ENCODE assay signal across 1 cellular context in the genomic region with DNA sequence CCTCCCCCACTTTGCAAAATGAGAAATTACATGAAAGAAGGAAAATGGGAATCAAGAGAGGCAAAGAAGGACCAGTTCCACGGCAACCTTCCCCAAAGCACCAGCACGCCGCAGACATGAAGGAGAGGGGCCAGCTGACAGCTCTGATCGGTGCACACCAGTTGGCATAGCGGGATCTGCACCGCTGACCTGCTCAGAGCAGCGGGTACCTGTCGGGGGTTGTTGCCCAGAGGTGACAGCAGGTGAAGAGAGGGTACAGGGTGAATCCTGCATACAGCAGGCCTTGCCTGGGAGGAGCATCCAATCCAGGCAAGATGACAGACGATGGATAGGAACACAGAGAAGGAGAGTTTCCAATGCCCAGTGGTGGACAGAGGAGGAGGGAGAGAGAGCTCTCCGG.
TF ChIP-seq lines count a peak whose summit lies in the region.

No MANE protein-coding gene starts in this region.

TF ChIP-seq in endothelial cell of umbilical vein, 7 proteins besides CTCF, POLR2A, EP300 and RAD21:
- TF ChIP-seq, protein P1, sequence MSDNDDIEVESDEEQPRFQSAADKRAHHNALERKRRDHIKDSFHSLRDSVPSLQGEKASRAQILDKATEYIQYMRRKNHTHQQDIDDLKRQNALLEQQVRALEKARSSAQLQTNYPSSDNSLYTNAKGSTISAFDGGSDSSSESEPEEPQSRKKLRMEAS (IDR thresholded peaks at IDR 0.05; ENCODE audit: insufficient read depth, insufficient read length), result no peak
